In the genomic region with DNA sequence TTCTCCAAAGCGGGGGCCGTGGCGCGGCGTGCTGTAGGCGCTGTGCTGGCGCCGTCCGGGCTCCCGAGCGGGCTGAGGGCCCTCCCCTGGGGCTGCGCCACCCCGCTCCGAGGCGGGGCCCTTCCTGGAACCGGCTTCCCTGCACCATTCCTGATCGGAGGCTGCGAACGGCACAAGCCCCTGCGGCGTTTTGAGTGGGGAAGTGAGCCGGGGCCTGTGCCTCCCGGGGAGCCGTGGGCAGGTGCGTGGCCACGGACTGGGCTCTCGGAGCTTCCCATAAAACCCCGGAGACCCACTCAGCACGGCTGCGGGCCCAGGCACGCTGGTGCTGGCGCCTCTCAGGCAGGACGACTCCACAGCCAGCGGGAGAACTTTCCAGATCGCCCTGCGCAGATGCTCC, we compare ENCODE assay signal across 15 cellular contexts.
DNase-seq lines count a peak whose midpoint lies in the region; ATAC-seq and TF ChIP-seq lines count a peak whose summit lies in the region.
"Had no signal": no experiment of that assay in that cellular context is flagged by ENCODE, and none has a peak within 500 bp of the region (broad histone marks: within the 10 kb centered on the region; RNA-seq: fewer than 3 reads in every experiment).

No MANE protein-coding gene starts in this region.

- H3K27me3 Mint-ChIP-seq in activated CD8-positive, alpha-beta memory T cell treated with anti-CD3 and anti-CD28 coated beads, Interleukin-2, amount 10 ng/mL, durations not matched to agents 7 days and 5 days, result no peaks in the 10 kb centered on the region
- H3K27me3 Mint-ChIP-seq in activated T-helper 17 cell treated with anti-CD3 and anti-CD28 coated beads, Interleukin-2, amount 50 U/mL, for 72 hours, result no peaks in the 10 kb centered on the region
- H3K27me3 Mint-ChIP-seq: activated naive CD8-positive, alpha-beta T cell had no signal

- H3K27ac Mint-ChIP-seq in activated CD8-positive, alpha-beta memory T cell treated with anti-CD3 and anti-CD28 coated beads, Interleukin-2, amount 10 ng/mL, durations not matched to agents 7 days and 5 days, result no peak overlapping the region
- H3K27ac Mint-ChIP-seq in activated T-helper 17 cell treated with anti-CD3 and anti-CD28 coated beads, Interleukin-2, amount 50 U/mL, for 72 hours, result no peak overlapping the region
- H3K27ac Mint-ChIP-seq: activated naive CD8-positive, alpha-beta T cell had no signal

- 32 to 60% methylated on average over 18 to 35 of the region's 36 CpGs for WGBS in testis, 2 donors

- H3K4me3 Mint-ChIP-seq in activated CD8-positive, alpha-beta memory T cell treated with anti-CD3 and anti-CD28 coated beads, Interleukin-2, amount 10 ng/mL, durations not matched to agents 7 days and 5 days, result peak overlapping the region; percentile 8
- H3K4me3 Mint-ChIP-seq in activated T-helper 17 cell treated with anti-CD3 and anti-CD28 coated beads, Interleukin-2, amount 50 U/mL, for 72 hours, result peak overlapping the region; percentile 26
- H3K4me3 Mint-ChIP-seq: activated naive CD8-positive, alpha-beta T cell had no signal

- H3K36me3 Mint-ChIP-seq in activated CD8-positive, alpha-beta memory T cell treated with anti-CD3 and anti-CD28 coated beads, Interleukin-2, amount 10 ng/mL, durations not matched to agents 7 days and 5 days, result peaks cover 2% of the 10 kb centered on the region
- H3K36me3 Mint-ChIP-seq in activated T-helper 17 cell treated with anti-CD3 and anti-CD28 coated beads, Interleukin-2, amount 50 U/mL, for 72 hours (ENCODE audit: low read depth), result no peaks in the 10 kb centered on the region
- H3K36me3 Mint-ChIP-seq: activated naive CD8-positive, alpha-beta T cell had no signal

- no peak for DNase-seq in activated CD8-positive, alpha-beta memory T cell treated with anti-CD3 and anti-CD28 coated beads, Interleukin-2, amount 10 ng/mL, durations not matched to agents 7 days and 5 days
- no peak for DNase-seq in activated CD8-positive, alpha-beta memory T cell treated with anti-CD3 and anti-CD28 coated beads, Interleukin-2, amount 50 U/mL, for 4 hours
- DNase-seq in hepatic stellate cell (ENCODE audit: low spot score) (peak; percentile 48), testis (no peak), ascending aorta (ENCODE audit: low spot score in 2 of 2) (no peak), BE2C (no peak)
- DNase-seq: activated CD4-positive, alpha-beta T cell treated with anti-CD3 and anti-CD28 coated beads for 48 hours; DMS79 treated with DMSO at 0.1 percent for 48 hours; midbrain; NCI-H2029 had no signal

- TF ChIP-seq CTCF in testis (IDR thresholded peaks at IDR 0.05) (no peak), ascending aorta (IDR thresholded peaks at IDR 0.05) (no peak), BE2C (IDR thresholded peaks at IDR 0.05; ENCODE audit: low read depth, low read length) (no peak)

- H3K27me3 ChIP-seq in testis (no peaks in the 10 kb centered on the region), ascending aorta (no peaks in the 10 kb centered on the region), BE2C (no peaks in the 10 kb centered on the region)

- peaks cover 3% of the 10 kb centered on the region for H3K9me3 Mint-ChIP-seq in activated CD8-positive, alpha-beta memory T cell treated with anti-CD3 and anti-CD28 coated beads, Interleukin-2, amount 10 ng/mL, durations not matched to agents 7 days and 5 days (ENCODE audit: low read depth)
- H3K9me3 Mint-ChIP-seq in activated T-helper 17 cell treated with anti-CD3 and anti-CD28 coated beads, Interleukin-2, amount 50 U/mL, for 72 hours, result no peaks in the 10 kb centered on the region

- H3K4me1 ChIP-seq in testis (no peaks in the 10 kb centered on the region), ascending aorta (no peaks in the 10 kb centered on the region), BE2C (no peaks in the 10 kb centered on the region)
- H3K4me1 ChIP-seq: A549 had no signal

- no peak for ATAC-seq in activated CD8-positive, alpha-beta memory T cell treated with anti-CD3 and anti-CD28 coated beads, Interleukin-2, amount 10 ng/mL, durations not matched to agents 7 days and 5 days
- ATAC-seq in activated T-helper 17 cell treated with anti-CD3 and anti-CD28 coated beads, Interleukin-2, amount 50 U/mL, for 72 hours (replicated peaks), result peak; percentile 44
- ATAC-seq in HG02642 (IDR thresholded peaks at IDR 0.05; ENCODE audit: poor library complexity, unreplicated experiment), result no peak
- ATAC-seq: A549 had no signal

- H3K4me1 Mint-ChIP-seq in activated CD8-positive, alpha-beta memory T cell treated with anti-CD3 and anti-CD28 coated beads, Interleukin-2, amount 10 ng/mL, durations not matched to agents 7 days and 5 days, result peaks cover 12% of the 10 kb centered on the region
- H3K4me1 Mint-ChIP-seq in activated T-helper 17 cell treated with anti-CD3 and anti-CD28 coated beads, Interleukin-2, amount 50 U/mL, for 72 hours, result no peaks in the 10 kb centered on the region

- TF ChIP-seq POLR2A in testis (IDR thresholded peaks at IDR 0.05), result no peak

- no peaks in the 10 kb centered on the region for H3K9me3 ChIP-seq in testis
- no peaks in the 10 kb centered on the region for H3K9me3 ChIP-seq in ascending aorta
- H3K9me3 ChIP-seq in BE2C, result no peaks in the 10 kb centered on the region
- H3K9me3 ChIP-seq: A549 had no signal

- H3K4me3 ChIP-seq in testis (peak overlapping the region; percentile 32 to 52), ascending aorta (peak overlapping the region in 1 of 2 donors; percentile 50), BE2C (ENCODE audit: low read depth, low read length) (no peak overlapping the region)
- H3K4me3 ChIP-seq: A549 had no signal

- CTCF ChIA-PET in activated CD8-positive, alpha-beta memory T cell treated with anti-CD3 and anti-CD28 coated beads, Interleukin-2, amount 10 ng/mL, durations not matched to agents 7 days and 5 days (lab: Charles Lee), result interaction anchor here (1.9 kb wide), 1 partner anchor 157 kb away, joined by 6 read pairs; no protein-coding TSS in a partner anchor

- H3K36me3 ChIP-seq in testis (ENCODE audit: low read depth, missing control alignments) (no peaks in the 10 kb centered on the region), ascending aorta (no peaks in the 10 kb centered on the region), BE2C (no peaks in the 10 kb centered on the region)

- H3K27ac ChIP-seq in testis (no peak overlapping the region), ascending aorta (no peak overlapping the region)
- H3K27ac ChIP-seq: A549, KMS-11 had no signal

- intact Hi-C loops in testis (cut with DNase I; ENCODE audit: low total_unique reads) (no loop called here), ascending aorta (cut with DNase I) (no loop called here)
